ENCODE assay signal across 8 cellular contexts in genomic region chr2:46632349-46632748, GRCh38. TPM values are rescaled to one million over a fixed set of nuclear protein-coding genes. Genes with fewer than 3 reads are reported as not detected.
DNase-seq lines count a peak whose midpoint lies in the region; ATAC-seq and TF ChIP-seq lines count a peak whose summit lies in the region.

No MANE protein-coding gene starts in this region.

- peaks cover 0 to 24% (median 0%) of the 10 kb centered on the region in 3 donors for H3K36me3 ChIP-seq in esophagus squamous epithelium

- H3K27me3 Mint-ChIP-seq in progenitor cell of endocrine pancreas = no peaks in the 10 kb centered on the region

- H3K4me1 Mint-ChIP-seq in progenitor cell of endocrine pancreas (ENCODE audit: low read depth) = peaks cover 10% of the 10 kb centered on the region

- no peak overlapping the region for H3K27ac ChIP-seq in esophagus squamous epithelium

- no peaks in the 10 kb centered on the region for H3K36me3 Mint-ChIP-seq in progenitor cell of endocrine pancreas (ENCODE audit: insufficient read depth)

- DNase-seq in AG09319 (ENCODE audit: extremely low read depth, low read depth) = no peak
- DNase-seq in OCI-M1 (lab: John Stamatoyannopoulos, UW) = peak; percentile 60
- no peak for DNase-seq in esophagus squamous epithelium (lab: John Stamatoyannopoulos, UW)
- DNase-seq in progenitor cell of endocrine pancreas (ENCODE audit: low spot score, unreplicated experiment) = no peak
- no peak for DNase-seq in stimulated activated naive CD4-positive, alpha-beta T cell treated with Interleukin-2 at 50 U/mL for 16 hours (lab: John Stamatoyannopoulos, UW)

- no peak overlapping the region for H3K4me3 Mint-ChIP-seq in progenitor cell of endocrine pancreas (ENCODE audit: low read depth)

- H3K4me1 ChIP-seq in esophagus squamous epithelium = no peaks in the 10 kb centered on the region

- ATAC-seq in HG02763 (IDR thresholded peaks at IDR 0.05; ENCODE audit: unreplicated experiment) (no peak), HG02623 (IDR thresholded peaks at IDR 0.05; ENCODE audit: unreplicated experiment) (no peak)

- H3K27ac Mint-ChIP-seq in progenitor cell of endocrine pancreas = no peak overlapping the region

- H3K27me3 ChIP-seq in esophagus squamous epithelium = no peaks in the 10 kb centered on the region

- intact Hi-C loops in esophagus squamous epithelium (cut with DNase I) = no loop called here

- no peak for TF ChIP-seq POLR2A in esophagus squamous epithelium (IDR thresholded peaks at IDR 0.05)

- no peak overlapping the region for H3K4me3 ChIP-seq in GM12875 (ENCODE audit: low read depth, low read length)
- H3K4me3 ChIP-seq in esophagus squamous epithelium = no peak overlapping the region

- TF ChIP-seq CTCF in AG09319 (IDR thresholded peaks at IDR 0.05; ENCODE audit: low read depth, low read length) = peak; percentile 48
- TF ChIP-seq CTCF in GM12875 (IDR thresholded peaks at IDR 0.05; ENCODE audit: borderline replicate concordance, insufficient read depth, low read depth, low read length) = peak; percentile 29; the same call in 1 of the 2 replicates
- peak in 5 of 6 experiments; percentile 43 to 74 (median 61) for TF ChIP-seq CTCF in esophagus squamous epithelium (IDR thresholded peaks at IDR 0.05)
- TF ChIP-seq CTCF in progenitor cell of endocrine pancreas (IDR thresholded peaks at IDR 0.05; ENCODE audit: unreplicated experiment) = peak; percentile 57

- H3K9me3 ChIP-seq in esophagus squamous epithelium = no peaks in the 10 kb centered on the region

- no peaks in the 10 kb centered on the region for H3K9me3 Mint-ChIP-seq in progenitor cell of endocrine pancreas (ENCODE audit: low read depth)

RNA-seq across cellular contexts. Expression of gene CRIPT, which starts 15.3 kb away (rescaled TPM):
- total RNA-seq in esophagus squamous epithelium = 10 to 100 TPM in 2 of 4 donors, 1 to 10 TPM in 2; 4.0 to 14.5 (median 11.2) TPM
- total RNA-seq in progenitor cell of endocrine pancreas = 20.3 and 22.9 TPM in 2 replicates

RNA-seq across cellular contexts. Expression of gene PIGF, which starts 15.5 kb away (rescaled TPM):
- total RNA-seq in esophagus squamous epithelium (10 to 100 TPM in 3 of 4 donors, 1 to 10 TPM in 1; 9.2 to 17.7 (median 13.2) TPM), progenitor cell of endocrine pancreas (37.6 and 37.8 TPM in 2 replicates)
